ENCODE assay signal across 9 cellular contexts in the genomic region with DNA sequence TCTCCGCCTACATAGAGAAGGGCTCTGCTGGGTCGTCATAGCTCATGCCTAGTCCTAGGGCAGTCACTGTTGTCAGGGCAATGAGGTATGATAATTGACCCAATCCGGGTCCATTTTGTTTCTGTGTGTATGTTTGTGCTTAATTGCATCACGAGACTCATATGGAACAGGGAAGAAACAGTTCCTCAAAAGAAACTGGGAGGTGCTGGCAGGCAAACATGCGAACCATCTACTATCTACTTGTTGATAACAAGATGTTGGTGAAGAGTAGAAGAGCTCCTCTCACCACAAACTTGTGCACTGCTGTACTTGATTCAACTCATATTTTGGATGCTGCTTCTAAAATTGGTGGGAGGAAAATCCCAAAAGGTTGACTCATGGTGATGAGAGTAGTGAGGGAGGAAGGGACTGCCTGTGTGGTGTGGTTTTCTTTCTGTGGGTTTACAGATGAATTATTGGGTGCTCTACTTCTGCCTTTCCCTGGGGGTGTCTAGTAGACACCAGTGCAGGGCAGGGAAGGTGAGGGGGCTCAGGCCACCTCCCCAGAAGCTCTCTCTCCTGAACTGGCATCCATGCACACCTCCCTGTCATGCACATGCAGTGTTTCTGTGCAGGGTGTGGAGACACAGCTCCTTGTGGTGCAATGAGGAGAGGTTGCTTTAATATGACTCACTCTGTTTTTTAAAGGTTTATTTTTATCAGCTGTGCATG. TPM values are rescaled to one million over a fixed set of nuclear protein-coding genes. Genes with fewer than 3 reads are reported as not detected.
DNase-seq lines count a peak whose midpoint lies in the region; ATAC-seq, FAIRE-seq and TF ChIP-seq lines count a peak whose summit lies in the region.
"Had no signal": no experiment of that assay in that cellular context is flagged by ENCODE, and none has a peak within 500 bp of the region (broad histone marks: within the 10 kb centered on the region; RNA-seq: fewer than 3 reads in every experiment).

No MANE protein-coding gene starts in this region.

- H3K4me3 Mint-ChIP-seq in glutamatergic neuron (ENCODE audit: unreplicated experiment) (no peak overlapping the region), chondrocyte (ENCODE audit: unreplicated experiment) (no peak overlapping the region)
- H3K4me3 Mint-ChIP-seq: activated B cell treated with CpG ODN at 0.5 μM for 24 hours had no signal

- H3K27ac Mint-ChIP-seq in glutamatergic neuron (ENCODE audit: unreplicated experiment) (no peak overlapping the region), chondrocyte (ENCODE audit: unreplicated experiment) (no peak overlapping the region)
- H3K27ac Mint-ChIP-seq: activated B cell treated with CpG ODN at 0.5 μM for 24 hours had no signal

- H3K36me3 Mint-ChIP-seq in glutamatergic neuron (ENCODE audit: unreplicated experiment): no peaks in the 10 kb centered on the region
- H3K36me3 Mint-ChIP-seq in chondrocyte (ENCODE audit: low read depth): no peaks in the 10 kb centered on the region

- peak overlapping the region; percentile 68 for H3K27ac ChIP-seq in ACC112 (ENCODE audit: low read depth, low read length)

- H3K79me2 ChIP-seq in ACC112 (ENCODE audit: control insufficient read depth, insufficient read depth, low read length, unreplicated experiment): no peaks in the 10 kb centered on the region

- no peaks in the 10 kb centered on the region for H3K27me3 Mint-ChIP-seq in glutamatergic neuron (ENCODE audit: unreplicated experiment)
- peaks cover 4% of the 10 kb centered on the region for H3K27me3 Mint-ChIP-seq in chondrocyte (ENCODE audit: low read depth)
- H3K27me3 Mint-ChIP-seq: activated B cell treated with CpG ODN at 0.5 μM for 24 hours had no signal

- H3K4me1 ChIP-seq in ACC112 (ENCODE audit: control insufficient read depth, insufficient read depth, low read length, unreplicated experiment): peaks cover 18% of the 10 kb centered on the region

- H3K9me3 Mint-ChIP-seq in glutamatergic neuron (ENCODE audit: unreplicated experiment) (peaks cover 2% of the 10 kb centered on the region), chondrocyte (ENCODE audit: low read depth) (no peaks in the 10 kb centered on the region)
- H3K9me3 Mint-ChIP-seq: activated B cell treated with CpG ODN at 0.5 μM for 24 hours had no signal

- peak overlapping the region; percentile 48 for H2AFZ ChIP-seq in ACC112 (ENCODE audit: low read length, unreplicated experiment)

- H3K36me3 ChIP-seq in ACC112 (ENCODE audit: insufficient read depth, low read length) (no peaks in the 10 kb centered on the region), bronchial epithelial cell (ENCODE audit: control insufficient read depth, insufficient read depth, low read length) (no peaks in the 10 kb centered on the region)

- peak; percentile 73 for ATAC-seq in GM18870 (IDR thresholded peaks at IDR 0.05; ENCODE audit: unreplicated experiment)
- ATAC-seq in HG03565 (IDR thresholded peaks at IDR 0.05; ENCODE audit: unreplicated experiment): peak; percentile 69

- H3K27me3 ChIP-seq in ACC112 (ENCODE audit: insufficient read depth, low read length) (no peaks in the 10 kb centered on the region; the same call in 1 of the 2 replicates), bronchial epithelial cell (ENCODE audit: control insufficient read depth, insufficient read depth, low read length) (peaks cover 2% of the 10 kb centered on the region)

- peak overlapping the region; percentile 19 for H3K4me3 ChIP-seq in ACC112 (ENCODE audit: low read depth, low read length)
- H3K4me3 ChIP-seq in bronchial epithelial cell (ENCODE audit: low read depth, low read length): no peak overlapping the region

- TF ChIP-seq CTCF in bronchial epithelial cell (IDR thresholded peaks at IDR 0.05; ENCODE audit: insufficient read depth, low read length, severe bottlenecking) (no peak), glutamatergic neuron (IDR thresholded peaks at IDR 0.05; ENCODE audit: partially characterized antibody, unreplicated experiment) (no peak), chondrocyte (IDR thresholded peaks at IDR 0.05) (no peak)

- no peak for FAIRE-seq in bronchial epithelial cell (lab: Jason Lieb, UNC)

- DNase-seq in bronchial epithelial cell (ENCODE audit: low read depth): peak; percentile 58
- no peak for DNase-seq in glutamatergic neuron
- no peak for DNase-seq in stimulated activated CD4-positive, alpha-beta T cell treated with anti-CD3 and anti-CD28 coated beads, Interleukin-2, amount 100 ng/mL, for 24 hours
- DNase-seq in chondrocyte (ENCODE audit: low spot score): no peak
- DNase-seq in NCI-H345 treated with DMSO at 0.1 percent for 48 hours (lab: John Stamatoyannopoulos, UW; ENCODE audit: unreplicated experiment): no peak
- DNase-seq: activated B cell treated with CpG ODN at 0.5 μM for 24 hours had no signal

- peaks cover 12% of the 10 kb centered on the region for H3K4me1 Mint-ChIP-seq in glutamatergic neuron (ENCODE audit: low read depth, unreplicated experiment)
- peaks cover 14% of the 10 kb centered on the region for H3K4me1 Mint-ChIP-seq in chondrocyte (ENCODE audit: low read depth)
- H3K4me1 Mint-ChIP-seq: activated B cell treated with CpG ODN at 0.5 μM for 24 hours had no signal

RNA-seq across cellular contexts. Expression of gene LSMEM1, which starts 29.4 kb away (rescaled TPM):
- total RNA-seq in bronchial epithelial cell (0.26 and 1.1 TPM in 2 replicates), glutamatergic neuron (ENCODE audit: unreplicated experiment) (2.8 TPM), chondrocyte (1.5 to 4.0 TPM (median 3.3 TPM) in 3 replicates)

RNA-seq across cellular contexts. Expression of gene IFRD1, which starts 59.9 kb away (rescaled TPM):
- total RNA-seq in bronchial epithelial cell (92.1 and 145 TPM in 2 replicates), glutamatergic neuron (ENCODE audit: unreplicated experiment) (168 TPM), chondrocyte (69.2 to 108 TPM (median 106 TPM) in 3 replicates)
